21 cellular contexts compared by ENCODE assay signal in the genomic region with DNA sequence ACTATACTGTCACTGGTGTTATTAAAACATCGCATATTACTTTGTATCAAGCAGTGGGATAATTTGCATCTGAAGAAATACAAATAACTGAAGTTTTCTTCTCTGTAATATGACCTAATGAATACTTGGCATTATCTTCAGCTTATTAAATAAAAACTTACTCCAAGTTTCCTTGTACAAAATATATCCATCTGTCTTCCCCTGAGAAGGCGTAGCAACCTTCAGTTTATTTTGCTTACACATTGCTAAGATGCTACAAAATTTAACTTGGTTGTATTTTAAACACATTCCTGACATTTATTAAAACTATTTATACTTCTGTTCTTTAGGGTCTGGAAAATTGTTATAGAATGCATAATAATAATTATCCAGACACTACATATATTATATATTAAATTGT. TPM values are rescaled to one million over a fixed set of nuclear protein-coding genes. Genes with fewer than 3 reads are reported as not detected.
"Had no signal": no experiment of that assay in that cellular context is flagged by ENCODE, and none has a peak within 500 bp of the region (broad histone marks: within the 10 kb centered on the region; RNA-seq: fewer than 3 reads in every experiment).

No MANE protein-coding gene starts in this region.

- ATAC-seq: activated T-helper 17 cell treated with anti-CD3 and anti-CD28 coated beads, Interleukin-2, amount 50 U/mL, for 72 hours; stimulated activated naive CD8-positive, alpha-beta T cell treated with anti-CD3 and anti-CD28 coated beads, Interleukin-15, Interleukin-2, amounts not matched to agents 100 U/mL and 50 U/mL, for 24 hours had no signal

- H3K27ac ChIP-seq: tibial artery had no signal

- H3K9me3 ChIP-seq: left ventricle myocardium inferior, tibial artery had no signal

- H3K4me3 ChIP-seq: left ventricle myocardium inferior, tibial artery had no signal

- DNase-seq: activated CD4-positive, alpha-beta T cell treated with anti-CD3 and anti-CD28 coated beads for 1 hour; activated CD4-positive, alpha-beta T cell treated with anti-CD3 and anti-CD28 coated beads, Interleukin-2, amount 50 U/mL, for 4 hours; activated CD8-positive, alpha-beta memory T cell treated with anti-CD3 and anti-CD28 coated beads for 24 hours; activated CD8-positive, alpha-beta memory T cell treated with anti-CD3 and anti-CD28 coated beads, Interleukin-2, amount 50 U/mL, for 4 hours; activated naive CD4-positive, alpha-beta T cell; activated naive CD8-positive, alpha-beta T cell treated with anti-CD3 and anti-CD28 coated beads for 36 hours; activated T-cell treated with anti-CD3 and anti-CD28 coated beads, Interleukin-2, amount 50 U/mL, for 24 hours; amniotic stem cell; cortex of kidney; hippocampal formation; left ventricle myocardium inferior; nucleus accumbens; stimulated activated CD4-positive, alpha-beta T cell treated with anti-CD3 and anti-CD28 coated beads, Interleukin-12 subunit alpha, Interleukin-12 subunit beta, amount 100 ng/mL, for 4 hours; stimulated activated CD4-positive, alpha-beta T cell treated with anti-CD3 and anti-CD28 coated beads, Interleukin-4, amount 100 ng/mL, for 4 hours; stimulated activated naive CD8-positive, alpha-beta T cell treated with anti-CD3 and anti-CD28 coated beads, Interleukin-15, Interleukin-2, amounts not matched to agents 100 U/mL and 50 U/mL, for 24 hours; substantia nigra; T-helper 9 cell; tibial artery had no signal

- H3K27me3 ChIP-seq: tibial artery had no signal

- H3K36me3 ChIP-seq: left ventricle myocardium inferior, tibial artery had no signal

RNA-seq across cellular contexts. Expression of gene FGF7, which starts 13.7 kb away (rescaled TPM):
- total RNA-seq: activated naive CD8-positive, alpha-beta T cell treated with anti-CD3 and anti-CD28 coated beads for 36 hours; activated T-helper 17 cell treated with anti-CD3 and anti-CD28 coated beads, Interleukin-2, amount 50 U/mL, for 72 hours; epithelial cell of proximal tubule; progenitor cell of endocrine pancreas had no signal
